8 cellular contexts compared by ENCODE assay signal in the genomic region with DNA sequence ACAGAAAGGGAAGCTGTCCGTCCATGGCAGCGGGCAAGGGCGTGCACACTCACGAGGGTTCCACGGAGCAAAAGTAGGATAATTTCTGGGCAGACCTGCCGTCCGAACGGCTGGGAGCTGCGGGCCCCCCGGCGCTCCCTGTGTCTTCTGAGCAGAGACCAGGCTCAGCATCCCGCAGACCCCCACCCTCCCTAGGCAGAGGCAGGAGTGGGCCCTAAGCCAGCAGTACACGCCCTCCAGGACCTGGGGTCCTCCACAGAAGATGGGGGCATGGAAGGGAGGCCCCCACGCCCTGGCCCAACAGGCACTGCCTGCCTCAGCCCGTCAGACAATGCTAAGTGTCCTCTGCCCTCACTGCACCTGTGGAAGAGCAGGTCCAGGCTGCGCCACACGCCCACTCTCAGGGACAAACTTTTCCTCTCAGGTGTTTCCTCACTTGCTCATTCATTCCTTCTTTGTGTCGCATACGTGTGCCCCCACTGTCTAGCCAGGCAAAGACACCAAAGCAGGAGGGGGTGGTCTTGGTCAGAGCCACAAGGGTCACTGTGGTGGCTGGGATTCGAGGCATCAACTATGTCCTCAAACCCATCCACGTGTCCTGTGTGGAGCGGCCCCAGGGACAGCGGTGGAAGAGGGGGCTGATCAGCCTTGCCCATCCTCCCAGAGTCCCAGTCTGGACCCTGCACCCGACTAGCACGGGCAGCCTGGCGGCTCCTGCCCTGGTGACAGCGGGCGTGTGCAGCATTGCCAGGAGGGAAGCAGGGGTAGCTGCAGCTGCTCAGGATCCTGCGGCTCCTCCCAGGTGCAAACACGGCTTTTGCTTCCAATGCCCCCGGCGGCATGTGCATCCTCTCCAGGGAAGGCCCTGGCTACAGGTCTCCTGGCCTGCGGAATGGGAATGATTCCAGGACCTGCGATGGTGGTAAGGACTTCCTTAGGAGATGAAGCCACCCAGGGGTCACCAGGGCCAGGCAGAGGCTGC. TPM values are rescaled to one million over a fixed set of nuclear protein-coding genes. Genes with fewer than 3 reads are reported as not detected.
DNase-seq lines count a peak whose midpoint lies in the region; ATAC-seq and TF ChIP-seq lines count a peak whose summit lies in the region.

No MANE protein-coding gene starts in this region.

- H3K27me3 ChIP-seq in Caco-2 (replicated peaks; ENCODE audit: control insufficient read depth, insufficient read depth, low read length) (no peaks in the 10 kb centered on the region), trophoblast cell (ENCODE audit: insufficient read depth, low read length) (peaks cover 13% of the 10 kb centered on the region)

- peaks cover 5% of the 10 kb centered on the region for H3K79me2 ChIP-seq in trophoblast cell (ENCODE audit: control insufficient read depth, insufficient read depth, low read length, poor library complexity)

- CTCF ChIA-PET in Caco-2 (lab: Charles Lee): no interaction called here
- CTCF ChIA-PET in T-cell (lab: Charles Lee): no interaction called here

- H4K8ac ChIP-seq in trophoblast cell (ENCODE audit: low read depth, low read length): no peak overlapping the region

- no peak overlapping the region for H2BK120ac ChIP-seq in trophoblast cell (ENCODE audit: insufficient read depth, low read length, poor library complexity)

- no peak overlapping the region for H3K23ac ChIP-seq in trophoblast cell (ENCODE audit: low read length)

- peak overlapping the region; percentile 22 for H4K91ac ChIP-seq in trophoblast cell (ENCODE audit: low read depth, low read length)

- H2AFZ ChIP-seq in trophoblast cell (ENCODE audit: insufficient read depth, low read length, poor library complexity): no peak overlapping the region

- H3K9me3 Mint-ChIP-seq in Caco-2 (ENCODE audit: unreplicated experiment) (no peaks in the 10 kb centered on the region), T-cell (peaks cover 0 to 4% (median 0%) of the 10 kb centered on the region in 3 donors)

- DNase-seq in Caco-2: peak in 1 of 2 experiments; percentile 22
- DNase-seq in T-cell: peak in 2 of 34 experiments; percentile 3 to 23
- DNase-seq in trophoblast cell: no peak
- DNase-seq in central memory CD4-positive, alpha-beta T cell: no peak
- DNase-seq in nucleus accumbens (lab: John Stamatoyannopoulos, UW): no peak

- H3K27me3 Mint-ChIP-seq in Caco-2 (ENCODE audit: insufficient read depth, unreplicated experiment): no peaks in the 10 kb centered on the region
- H3K27me3 Mint-ChIP-seq in T-cell: peaks cover 19 to 31% of the 10 kb centered on the region in 2 donors

- H4K12ac ChIP-seq in trophoblast cell (ENCODE audit: low read depth, low read length): no peak overlapping the region

- no peak overlapping the region for H3K4me2 ChIP-seq in trophoblast cell (ENCODE audit: low read length)

- no peak overlapping the region for H3K4ac ChIP-seq in trophoblast cell (ENCODE audit: low read depth, low read length)

- no peak overlapping the region for H2BK12ac ChIP-seq in trophoblast cell (ENCODE audit: low read length)

- no peak overlapping the region for H3K18ac ChIP-seq in trophoblast cell (ENCODE audit: low read length)

- no peak for ATAC-seq in T-cell (replicated peaks in 1 of 4)
- peak; percentile 1 for ATAC-seq in esophagus mucosa
- ATAC-seq in HG03442 (IDR thresholded peaks at IDR 0.05; ENCODE audit: unreplicated experiment): no peak
- ATAC-seq in HG03457 (IDR thresholded peaks at IDR 0.05; ENCODE audit: unreplicated experiment): no peak

- no peak overlapping the region for H2BK5ac ChIP-seq in trophoblast cell (ENCODE audit: low read depth, low read length, poor library complexity)

- H3K4me1 Mint-ChIP-seq in Caco-2 (ENCODE audit: low read depth, unreplicated experiment): no peaks in the 10 kb centered on the region
- peaks cover 0 to 10% (median 4%) of the 10 kb centered on the region in 3 donors for H3K4me1 Mint-ChIP-seq in T-cell

- POLR2A ChIA-PET in Caco-2 (lab: Charles Lee): no interaction called here
- POLR2A ChIA-PET in T-cell (lab: Charles Lee): no interaction called here

- no peaks in the 10 kb centered on the region for H3K9me3 ChIP-seq in Caco-2
- peaks cover 3% of the 10 kb centered on the region for H3K9me3 ChIP-seq in trophoblast cell (ENCODE audit: insufficient read depth, low read depth, low read length)

- H3K4me3 ChIP-seq in Caco-2 (ENCODE audit: low read depth, low read length) (no peak overlapping the region), trophoblast cell (ENCODE audit: low read depth, low read length) (no peak overlapping the region)

- H3K36me3 ChIP-seq in Caco-2 (ENCODE audit: control insufficient read depth, insufficient read depth, low read length): no peaks in the 10 kb centered on the region
- H3K36me3 ChIP-seq in trophoblast cell (ENCODE audit: control insufficient read depth in 1 of 2, insufficient read depth in 2 of 2, low read length in 2 of 2): no peaks in the 10 kb centered on the region

- peaks cover 12% of the 10 kb centered on the region for H3K79me1 ChIP-seq in trophoblast cell (ENCODE audit: low read length)

- no peak overlapping the region for H3K4me3 Mint-ChIP-seq in Caco-2 (ENCODE audit: unreplicated experiment)
- peak overlapping the region; percentile 26 to 82 (median 67) for H3K4me3 Mint-ChIP-seq in T-cell

- H3K27ac Mint-ChIP-seq in Caco-2 (ENCODE audit: unreplicated experiment): peak overlapping the region; percentile 23
- H3K27ac Mint-ChIP-seq in T-cell: no peak overlapping the region

- H3K27ac ChIP-seq in trophoblast cell (ENCODE audit: low read depth, low read length): no peak overlapping the region

- intact Hi-C loops in Caco-2 (cut with micrococcal nuclease; ENCODE audit: unreplicated experiment): no loop called here

- no peak overlapping the region for H3K14ac ChIP-seq in trophoblast cell (ENCODE audit: low read length)

- BruUV-seq in Caco-2 (replicated peaks; lab: Mats Ljungman, UMichigan): no TSS peak

- no peak overlapping the region for H2AK5ac ChIP-seq in trophoblast cell (ENCODE audit: low read length)

- TF ChIP-seq CTCF in Caco-2 (IDR thresholded peaks at IDR 0.05; ENCODE audit: insufficient read depth in 1 of 2, low read depth in 1 of 2, low read length in 1 of 2, severe bottlenecking in 1 of 2, unreplicated experiment in 1 of 2): no peak

- H3K9ac ChIP-seq in trophoblast cell (ENCODE audit: low read length): no peak overlapping the region

- H3K36me3 Mint-ChIP-seq in Caco-2 (ENCODE audit: insufficient read depth, unreplicated experiment) (no peaks in the 10 kb centered on the region), T-cell (no peaks in the 10 kb centered on the region)

- WGBS in trophoblast cell (ENCODE audit: extremely low coverage, insufficient coverage, insufficient read length): no CpG with 5 or more reads among the region's 34 CpGs

- peaks cover 8% of the 10 kb centered on the region; the same call in 1 of the 2 replicates for H3K4me1 ChIP-seq in Caco-2
- peaks cover 10 to 21% of the 10 kb centered on the region in 2 experiments for H3K4me1 ChIP-seq in trophoblast cell (ENCODE audit: control insufficient read depth in 1 of 2, insufficient read depth in 2 of 2, low read length in 2 of 2)

RNA-seq across cellular contexts. Expression of gene GPC1, which starts 2.4 kb away (rescaled TPM):
- 39.9 and 45.2 TPM in 2 replicates for total RNA-seq in Caco-2 (2022)
- total RNA-seq in T-cell: 1 to 10 TPM; 1.3 to 2.6 (median 1.8) TPM
- 101 TPM for total RNA-seq in esophagus mucosa
- 114 and 122 TPM in 2 replicates for polyA plus RNA-seq in trophoblast cell (2013)

Comparison
In these comparisons a context has a peak if more than half of its experiments do, and no peak if none do; other contexts are left out.
1. RNA of gene GPC1, which starts 2.4 kb away (total RNA-seq): 101 TPM in esophagus mucosa (single experiment) and 39.9 to 45.2 TPM in Caco-2; 1.3 to 2.6 TPM in T-cell; every median in the first group is over 10 times any median in the second.